Comparison of ENCODE assay signal across 22 cellular contexts in the genomic region with DNA sequence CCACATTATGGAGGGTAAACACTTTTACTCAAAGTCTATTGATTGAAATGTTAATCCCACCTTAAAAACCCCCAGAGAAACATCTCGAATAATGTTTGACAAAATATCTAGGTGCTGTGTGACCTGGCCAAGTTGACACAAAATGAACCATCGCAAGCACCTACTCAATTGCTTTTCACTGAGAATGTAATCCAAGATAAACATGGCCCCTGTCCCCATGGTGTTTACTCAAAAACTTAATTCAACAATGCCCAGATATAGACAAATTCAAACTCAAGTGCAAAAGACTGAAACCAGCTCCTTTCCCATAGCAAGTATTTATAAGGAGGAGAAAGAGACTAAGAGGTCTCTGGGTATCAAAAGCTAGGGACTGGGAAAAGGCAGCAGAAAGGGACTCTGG. TPM values are rescaled to one million over a fixed set of nuclear protein-coding genes. Genes with fewer than 3 reads are reported as not detected.
"Had no signal": no experiment of that assay in that cellular context is flagged by ENCODE, and none has a peak within 500 bp of the region (broad histone marks: within the 10 kb centered on the region; RNA-seq: fewer than 3 reads in every experiment).

No MANE protein-coding gene starts in this region.

- DNase-seq: activated CD4-positive, alpha-beta T cell treated with anti-CD3 and anti-CD28 coated beads for 36 hours; activated CD8-positive, alpha-beta memory T cell treated with anti-CD3 and anti-CD28 coated beads, Interleukin-2, amount 50 U/mL, for 4 hours; activated CD8-positive, alpha-beta T cell treated with anti-CD3 and anti-CD28 coated beads for 36 hours; activated naive CD4-positive, alpha-beta T cell treated with anti-CD3 and anti-CD28 coated beads, Interleukin-2, amount 50 U/mL, for 16 hours; aorta; central memory CD4-positive, alpha-beta T cell; KG1; NCI-H1048; NCI-H146; NCI-H187 treated with DMSO at 0.1 percent for 48 hours; NCI-H446 treated with DMSO at 0.1 percent for 48 hours; NCI-H526 treated with DMSO at 0.1 percent for 48 hours; SIG-M5; T-helper 1 cell; WERI-Rb-1 had no signal

- ATAC-seq: activated CD4-positive, alpha-beta T cell treated with anti-CD3 and anti-CD28 coated beads for 36 hours; activated CD8-positive, alpha-beta T cell treated with anti-CD3 and anti-CD28 coated beads for 36 hours had no signal

- H3K36me3 ChIP-seq: WERI-Rb-1 had no signal

- FAIRE-seq: bronchial epithelial cell had no signal

- H3K27ac ChIP-seq: WERI-Rb-1 had no signal

RNA-seq across cellular contexts. Expression of a gene that starts 15.0 kb away (rescaled TPM):
- total RNA-seq: activated CD4-positive, alpha-beta T cell treated with anti-CD3 and anti-CD28 coated beads for 36 hours; activated CD8-positive, alpha-beta T cell treated with anti-CD3 and anti-CD28 coated beads for 36 hours; aorta; bronchial epithelial cell; chondrocyte; LHCN-M2; M059J; OCI-LY7; RPMI7951; T-helper 2 cell treated with Interferon-gamma antibody and Interleukin-4, amounts not matched to agents 100 ng/mL and 5 ng/mL, for 36 hours had no signal
